Comparison of ENCODE assay signal across 1 cellular context in genomic region chr6:143406673-143407072, GRCh38.
TF ChIP-seq lines count a peak whose summit lies in the region.

No MANE protein-coding gene starts in this region.

TF ChIP-seq in GM12878, 131 proteins besides CTCF, POLR2A, EP300 and RAD21 (continued from another document):
- TF ChIP-seq ZNF687 (IDR thresholded peaks at IDR 0.05) (no peak), TBL1XR1 (IDR thresholded peaks at IDR 0.05; ENCODE audit: low read depth, low read length) (no peak; the same call in 1 of the 2 replicates), CHD1 (IDR thresholded peaks at IDR 0.05; ENCODE audit: low read depth, low read length) (no peak), NR2F1 (conservative IDR thresholded peaks at IDR 0.05) (no peak), SUPT20H (IDR thresholded peaks at IDR 0.05; ENCODE audit: borderline replicate concordance, control insufficient read depth, low read depth, low read length) (no peak), ZBTB33 (IDR thresholded peaks at IDR 0.05) (no peak), SMAD1 (IDR thresholded peaks at IDR 0.05; ENCODE audit: low read depth, partially characterized antibody) (no peak), YY1 (IDR thresholded peaks at IDR 0.05; ENCODE audit: low read depth, low read length) (no peak), EZH2 (IDR thresholded peaks at IDR 0.05; ENCODE audit: borderline replicate concordance, control insufficient read depth, low read depth, low read length) (no peak), ATF3 (IDR thresholded peaks at IDR 0.05; ENCODE audit: borderline replicate concordance, extremely low read depth, low read depth, low read length) (no peak), BHLHE40 (IDR thresholded peaks at IDR 0.05; ENCODE audit: borderline replicate concordance in 1 of 2, low read depth in 2 of 2, low read length in 1 of 2) (no peak), BACH1 (IDR thresholded peaks at IDR 0.05; ENCODE audit: borderline replicate concordance) (no peak), SMC3 (IDR thresholded peaks at IDR 0.05; ENCODE audit: borderline replicate concordance, low read length) (no peak), MTA3 (IDR thresholded peaks at IDR 0.05; ENCODE audit: borderline replicate concordance, low read length) (no peak), ASH2L (IDR thresholded peaks at IDR 0.05; ENCODE audit: borderline replicate concordance, low read depth) (no peak), EGR1 (IDR thresholded peaks at IDR 0.05; ENCODE audit: borderline replicate concordance in 1 of 2, low read depth in 2 of 2, low read length in 2 of 2) (peak in 1 of 2 experiments; percentile 58; a peak in 1 of 3 replicates), LARP7 (IDR thresholded peaks at IDR 0.05) (no peak), HDAC2 (IDR thresholded peaks at IDR 0.05) (no peak), HCFC1 (IDR thresholded peaks at IDR 0.05; ENCODE audit: low read length) (no peak), ZNF622 (IDR thresholded peaks at IDR 0.05) (no peak), TARDBP (IDR thresholded peaks at IDR 0.05; ENCODE audit: borderline replicate concordance) (no peak), HSF1 (IDR thresholded peaks at IDR 0.05; ENCODE audit: low read depth, low read length) (no peak), ZNF24 (IDR thresholded peaks at IDR 0.05) (no peak), SIX5 (IDR thresholded peaks at IDR 0.05; ENCODE audit: low read depth, low read length, severe bottlenecking) (no peak), FOXM1 (IDR thresholded peaks at IDR 0.05; ENCODE audit: low read depth, low read length) (0 out of 2 replicates have a peak, but pooled peaks have one; percentile 28), TAF1 (IDR thresholded peaks at IDR 0.05; ENCODE audit: borderline replicate concordance, low read depth, low read length) (no peak), HDAC6 (IDR thresholded peaks at IDR 0.05; ENCODE audit: unreplicated experiment) (no peak), IKZF1 (conservative IDR thresholded peaks at IDR 0.05) (no peak), WRNIP1 (IDR thresholded peaks at IDR 0.05; ENCODE audit: borderline replicate concordance, low read depth, low read length) (no peak), BRCA1 (IDR thresholded peaks at IDR 0.05; ENCODE audit: low read depth, low read length) (no peak), GABPA (IDR thresholded peaks at IDR 0.05; ENCODE audit: low read depth) (no peak), RCOR1 (conservative IDR thresholded peaks at IDR 0.05; ENCODE audit: low read depth, low read length) (no peak), PKNOX1 (IDR thresholded peaks at IDR 0.05) (no peak), STAT1 (conservative IDR thresholded peaks at IDR 0.05) (no peak), MEF2B (IDR thresholded peaks at IDR 0.05; ENCODE audit: partially characterized antibody, poor library complexity, severe bottlenecking) (peak; percentile 66), POU2F2 (IDR thresholded peaks at IDR 0.05; ENCODE audit: borderline replicate concordance, low read depth, low read length) (peak; percentile 80; the same call in 1 of the 3 replicates), CREB1 (IDR thresholded peaks at IDR 0.05; ENCODE audit: low read depth) (no peak), MEF2A (IDR thresholded peaks at IDR 0.05; ENCODE audit: insufficient read depth, low read depth, low read length) (peak; percentile 94), NFYA (IDR thresholded peaks at IDR 0.05; ENCODE audit: borderline replicate concordance, low read depth, low read length) (no peak), SIN3A (IDR thresholded peaks at IDR 0.05; ENCODE audit: low read depth, low read length) (no peak), ETV6 (conservative IDR thresholded peaks at IDR 0.05 in 1 of 2, IDR thresholded peaks at IDR 0.05 in 1 of 2; ENCODE audit: borderline replicate concordance in 1 of 2, low read depth in 1 of 2) (no peak), RFX5 (IDR thresholded peaks at IDR 0.05; ENCODE audit: low read depth, low read length) (no peak), RUNX3 (IDR thresholded peaks at IDR 0.05; ENCODE audit: low read length) (no peak), CBX5 (IDR thresholded peaks at IDR 0.05; ENCODE audit: low read depth) (peak; percentile 29; the same call in 1 of the 2 replicates)
- TF ChIP-seq, protein P1, sequence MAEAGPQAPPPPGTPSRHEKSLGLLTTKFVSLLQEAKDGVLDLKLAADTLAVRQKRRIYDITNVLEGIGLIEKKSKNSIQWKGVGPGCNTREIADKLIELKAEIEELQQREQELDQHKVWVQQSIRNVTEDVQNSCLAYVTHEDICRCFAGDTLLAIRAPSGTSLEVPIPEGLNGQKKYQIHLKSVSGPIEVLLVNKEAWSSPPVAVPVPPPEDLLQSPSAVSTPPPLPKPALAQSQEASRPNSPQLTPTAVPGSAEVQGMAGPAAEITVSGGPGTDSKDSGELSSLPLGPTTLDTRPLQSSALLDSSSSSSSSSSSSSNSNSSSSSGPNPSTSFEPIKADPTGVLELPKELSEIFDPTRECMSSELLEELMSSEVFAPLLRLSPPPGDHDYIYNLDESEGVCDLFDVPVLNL (IDR thresholded peaks at IDR 0.05; ENCODE audit: low read depth, low read length), result no peak
- TF ChIP-seq, protein P2, sequence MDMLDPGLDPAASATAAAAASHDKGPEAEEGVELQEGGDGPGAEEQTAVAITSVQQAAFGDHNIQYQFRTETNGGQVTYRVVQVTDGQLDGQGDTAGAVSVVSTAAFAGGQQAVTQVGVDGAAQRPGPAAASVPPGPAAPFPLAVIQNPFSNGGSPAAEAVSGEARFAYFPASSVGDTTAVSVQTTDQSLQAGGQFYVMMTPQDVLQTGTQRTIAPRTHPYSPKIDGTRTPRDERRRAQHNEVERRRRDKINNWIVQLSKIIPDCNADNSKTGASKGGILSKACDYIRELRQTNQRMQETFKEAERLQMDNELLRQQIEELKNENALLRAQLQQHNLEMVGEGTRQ (IDR thresholded peaks at IDR 0.05; ENCODE audit: borderline replicate concordance, low read depth, low read length), result no peak
- TF ChIP-seq, protein P3, sequence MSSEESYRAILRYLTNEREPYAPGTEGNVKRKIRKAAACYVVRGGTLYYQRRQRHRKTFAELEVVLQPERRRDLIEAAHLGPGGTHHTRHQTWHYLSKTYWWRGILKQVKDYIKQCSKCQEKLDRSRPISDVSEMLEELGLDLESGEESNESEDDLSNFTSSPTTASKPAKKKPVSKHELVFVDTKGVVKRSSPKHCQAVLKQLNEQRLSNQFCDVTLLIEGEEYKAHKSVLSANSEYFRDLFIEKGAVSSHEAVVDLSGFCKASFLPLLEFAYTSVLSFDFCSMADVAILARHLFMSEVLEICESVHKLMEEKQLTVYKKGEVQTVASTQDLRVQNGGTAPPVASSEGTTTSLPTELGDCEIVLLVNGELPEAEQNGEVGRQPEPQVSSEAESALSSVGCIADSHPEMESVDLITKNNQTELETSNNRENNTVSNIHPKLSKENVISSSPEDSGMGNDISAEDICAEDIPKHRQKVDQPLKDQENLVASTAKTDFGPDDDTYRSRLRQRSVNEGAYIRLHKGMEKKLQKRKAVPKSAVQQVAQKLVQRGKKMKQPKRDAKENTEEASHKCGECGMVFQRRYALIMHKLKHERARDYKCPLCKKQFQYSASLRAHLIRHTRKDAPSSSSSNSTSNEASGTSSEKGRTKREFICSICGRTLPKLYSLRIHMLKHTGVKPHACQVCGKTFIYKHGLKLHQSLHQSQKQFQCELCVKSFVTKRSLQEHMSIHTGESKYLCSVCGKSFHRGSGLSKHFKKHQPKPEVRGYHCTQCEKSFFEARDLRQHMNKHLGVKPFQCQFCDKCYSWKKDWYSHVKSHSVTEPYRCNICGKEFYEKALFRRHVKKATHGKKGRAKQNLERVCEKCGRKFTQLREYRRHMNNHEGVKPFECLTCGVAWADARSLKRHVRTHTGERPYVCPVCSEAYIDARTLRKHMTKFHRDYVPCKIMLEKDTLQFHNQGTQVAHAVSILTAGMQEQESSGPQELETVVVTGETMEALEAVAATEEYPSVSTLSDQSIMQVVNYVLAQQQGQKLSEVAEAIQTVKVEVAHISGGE (CRISPR knock-in tag; IDR thresholded peaks at IDR 0.05), result no peak
